33 cellular contexts compared by ENCODE assay signal in genomic region chr2:118665784-118666529, GRCh38.
"Had no signal": no experiment of that assay in that cellular context is flagged by ENCODE, and none has a peak within 500 bp of the region (broad histone marks: within the 10 kb centered on the region; RNA-seq: fewer than 3 reads in every experiment).

No MANE protein-coding gene starts in this region.

- DNase-seq: activated CD4-positive, alpha-beta T cell treated with anti-CD3 and anti-CD28 coated beads for 36 hours; activated CD4-positive, alpha-beta T cell treated with anti-CD3 and anti-CD28 coated beads, Interleukin-2, amount 50 U/mL, for 48 hours; activated CD4-positive, CD25-positive, alpha-beta regulatory T cell; activated CD8-positive, alpha-beta memory T cell treated with anti-CD3 and anti-CD28 coated beads for 24 hours; activated effector memory CD4-positive, alpha-beta T cell treated with Interleukin-2 at 50 U/mL for 16 hours; activated naive CD4-positive, alpha-beta T cell treated with Interleukin-2 at 50 U/mL for 16 hours; anterior cingulate cortex; body of pancreas; cerebellar nuclear complex; colonic mucosa; dorsolateral prefrontal cortex; effector memory CD4-positive, alpha-beta T cell; head of caudate nucleus; hippocampal formation; kidney; left colon; naive B cell; nephron progenitor cell; ovary; small intestine; stimulated activated CD4-positive, alpha-beta T cell treated with anti-CD3 and anti-CD28 coated beads, Interleukin-1b, Interleukin-23, amount 100 ng/mL, for 48 hours; stimulated activated CD4-positive, alpha-beta T cell treated with anti-CD3 and anti-CD28 coated beads, Interleukin-4, amount 100 ng/mL, for 4 hours; stimulated activated CD8-positive, alpha-beta memory T cell treated with anti-CD3 and anti-CD28 coated beads, Interleukin-4, amount 100 ng/mL, for 48 hours; stimulated activated naive CD8-positive, alpha-beta T cell treated with anti-CD3 and anti-CD28 coated beads, Interleukin-15, amount 100 ng/mL, for 72 hours; substantia nigra; uterus had no signal

- H3K27ac Mint-ChIP-seq: activated CD4-positive, alpha-beta T cell treated with anti-CD3 and anti-CD28 coated beads for 36 hours; activated naive CD8-positive, alpha-beta T cell; naive B cell; nephron progenitor cell; progenitor cell of endocrine pancreas; stimulated activated memory B cell treated with anti-CD40 and anti-IgM and Interleukin-4, amounts not matched to agents 10 μg/mL and 1 μg/mL and 100 μg/mL, for 72 hours; stimulated activated naive CD8-positive, alpha-beta T cell treated with anti-CD3 and anti-CD28 coated beads, Interleukin-15, amount 100 ng/mL, for 72 hours; type B pancreatic cell had no signal

- H3K4me1 Mint-ChIP-seq: activated CD4-positive, alpha-beta T cell treated with anti-CD3 and anti-CD28 coated beads for 36 hours; naive B cell; stimulated activated memory B cell treated with anti-CD40 and anti-IgM and Interleukin-4, amounts not matched to agents 10 μg/mL and 1 μg/mL and 100 μg/mL, for 72 hours; stimulated activated naive CD8-positive, alpha-beta T cell treated with anti-CD3 and anti-CD28 coated beads, Interleukin-15, amount 100 ng/mL, for 72 hours had no signal

- H3K36me3 Mint-ChIP-seq: activated naive CD8-positive, alpha-beta T cell; naive B cell; stimulated activated memory B cell treated with anti-CD40 and anti-IgM and Interleukin-4, amounts not matched to agents 10 μg/mL and 1 μg/mL and 100 μg/mL, for 72 hours; type B pancreatic cell had no signal

- H3K4me3 Mint-ChIP-seq: activated CD4-positive, alpha-beta T cell treated with anti-CD3 and anti-CD28 coated beads for 36 hours; activated naive CD8-positive, alpha-beta T cell; nephron progenitor cell; stimulated activated memory B cell treated with anti-CD40 and anti-IgM and Interleukin-4, amounts not matched to agents 10 μg/mL and 1 μg/mL and 100 μg/mL, for 72 hours; stimulated activated naive CD8-positive, alpha-beta T cell treated with anti-CD3 and anti-CD28 coated beads, Interleukin-15, amount 100 ng/mL, for 72 hours; type B pancreatic cell had no signal

- H3K27me3 Mint-ChIP-seq: stimulated activated memory B cell treated with anti-CD40 and anti-IgM and Interleukin-4, amounts not matched to agents 10 μg/mL and 1 μg/mL and 100 μg/mL, for 72 hours had no signal

- H3K4me3 ChIP-seq: body of pancreas, cardiac muscle cell, colonic mucosa, dorsolateral prefrontal cortex, gastroesophageal sphincter, ovary, uterus had no signal

- H3K27ac ChIP-seq: body of pancreas, cardiac muscle cell, colonic mucosa, dorsolateral prefrontal cortex, gastroesophageal sphincter, neutrophil, ovary, uterus had no signal

- H3K9me3 Mint-ChIP-seq: nephron progenitor cell; stimulated activated memory B cell treated with anti-CD40 and anti-IgM and Interleukin-4, amounts not matched to agents 10 μg/mL and 1 μg/mL and 100 μg/mL, for 72 hours; stimulated activated naive CD8-positive, alpha-beta T cell treated with anti-CD3 and anti-CD28 coated beads, Interleukin-15, amount 100 ng/mL, for 72 hours; type B pancreatic cell had no signal

- FAIRE-seq: kidney, small intestine had no signal
